Comparison of ENCODE assay signal across 15 cellular contexts in genomic region chr3:146540236-146540635, GRCh38. TPM values are rescaled to one million over a fixed set of nuclear protein-coding genes. Genes with fewer than 3 reads are reported as not detected.
DNase-seq lines count a peak whose midpoint lies in the region; ATAC-seq, FAIRE-seq and TF ChIP-seq lines count a peak whose summit lies in the region.
"Had no signal": no experiment of that assay in that cellular context is flagged by ENCODE, and none has a peak within 500 bp of the region (broad histone marks: within the 10 kb centered on the region; RNA-seq: fewer than 3 reads in every experiment).

No MANE protein-coding gene starts in this region.

- no peaks in the 10 kb centered on the region for H3K9me3 Mint-ChIP-seq in activated naive CD4-positive, alpha-beta T cell treated with anti-CD3 and anti-CD28 coated beads for 36 hours
- H3K9me3 Mint-ChIP-seq in activated naive CD4-positive, alpha-beta T cell treated with anti-CD3 and anti-CD28 coated beads, Interleukin-2, amount 50 U/mL, for 72 hours = no peaks in the 10 kb centered on the region
- H3K9me3 Mint-ChIP-seq in nephron progenitor cell = peaks cover 15% of the 10 kb centered on the region
- H3K9me3 Mint-ChIP-seq: naive B cell had no signal

- H3K27ac ChIP-seq in colonic mucosa (peak overlapping the region; percentile 98), stomach (peak overlapping the region in 3 of 5 donors; percentile 30 to 99 (median 95)), ovary (no peak overlapping the region), kidney (ENCODE audit: low read depth in 2 of 2, low read length in 2 of 2) (no peak overlapping the region)

- WGBS in stomach, 5 donors = 0 to 34% (median 25%) methylated on average over 1 of the region's 1 CpG
- 0 to 10% (median 4%) methylated on average over 1 of the region's 1 CpG for WGBS in ovary, 3 donors

- TF ChIP-seq EP300 in stomach (IDR thresholded peaks at IDR 0.05) = no peak
- no peak for TF ChIP-seq EP300 in ovary (IDR thresholded peaks at IDR 0.05)

- ATAC-seq in activated naive CD4-positive, alpha-beta T cell treated with anti-CD3 and anti-CD28 coated beads, Interleukin-2, amount 50 U/mL, for 72 hours = no peak
- ATAC-seq in HG02759 (IDR thresholded peaks at IDR 0.05; ENCODE audit: unreplicated experiment) = peak; percentile 14

- no peaks in the 10 kb centered on the region for H3K4me1 ChIP-seq in colonic mucosa
- H3K4me1 ChIP-seq in stomach = peaks cover 15 to 85% (median 50%) of the 10 kb centered on the region in 4 donors
- H3K4me1 ChIP-seq in ovary (ENCODE audit: insufficient read depth) = peaks cover 15% of the 10 kb centered on the region
- H3K4me1 ChIP-seq in kidney (ENCODE audit: control insufficient read depth in 1 of 2, insufficient read depth in 1 of 2, low read depth in 1 of 2, low read length in 2 of 2) = peaks cover 8 to 16% of the 10 kb centered on the region in 2 donors

- H3K27me3 ChIP-seq in colonic mucosa (no peaks in the 10 kb centered on the region), stomach (no peaks in the 10 kb centered on the region), ovary (no peaks in the 10 kb centered on the region)

- H3K36me3 ChIP-seq in colonic mucosa (no peaks in the 10 kb centered on the region), stomach (peaks cover 0 to 11% (median 4%) of the 10 kb centered on the region in 4 donors), ovary (no peaks in the 10 kb centered on the region), kidney (ENCODE audit: control insufficient read depth in 1 of 2, insufficient read depth in 2 of 2, low read length in 2 of 2) (no peaks in the 10 kb centered on the region)

- H3K4me3 ChIP-seq in colonic mucosa = no peak overlapping the region
- peak overlapping the region in 2 of 4 donors; percentile 56 to 71 for H3K4me3 ChIP-seq in stomach
- H3K4me3 ChIP-seq in ovary = no peak overlapping the region
- peak overlapping the region in 1 of 2 donors; percentile 20 for H3K4me3 ChIP-seq in kidney (ENCODE audit: low read length in 2 of 2)

- H3K27me3 Mint-ChIP-seq in activated naive CD4-positive, alpha-beta T cell treated with anti-CD3 and anti-CD28 coated beads for 36 hours (ENCODE audit: low read depth) = no peaks in the 10 kb centered on the region
- no peaks in the 10 kb centered on the region for H3K27me3 Mint-ChIP-seq in nephron progenitor cell (ENCODE audit: low read depth, poor library complexity)
- H3K27me3 Mint-ChIP-seq: activated naive CD8-positive, alpha-beta T cell; naive B cell had no signal

- H3K9me3 ChIP-seq in colonic mucosa = no peaks in the 10 kb centered on the region
- H3K9me3 ChIP-seq in stomach = no peaks in the 10 kb centered on the region
- H3K9me3 ChIP-seq in ovary = no peaks in the 10 kb centered on the region
- H3K9me3 ChIP-seq in kidney (ENCODE audit: control insufficient read depth in 1 of 2, low read length in 2 of 2) = no peaks in the 10 kb centered on the region

- DNase-seq in activated naive CD4-positive, alpha-beta T cell treated with anti-CD3 and anti-CD28 coated beads for 36 hours = no peak
- DNase-seq in activated naive CD4-positive, alpha-beta T cell treated with anti-CD3 and anti-CD28 coated beads, Interleukin-2, amount 50 U/mL, for 72 hours (ENCODE audit: low spot score in 2 of 2) = no peak
- DNase-seq in colonic mucosa = no peak
- no peak for DNase-seq in stomach
- DNase-seq in nephron progenitor cell = no peak
- no peak for DNase-seq in ovary
- DNase-seq in kidney = no peak
- DNase-seq: activated CD4-positive, CD25-positive, alpha-beta regulatory T cell treated with anti-CD3 and anti-CD28 coated beads, Interleukin-2, amount 50 U/mL, for 72 hours; cortex of kidney; naive B cell; NCI-H1417; NCI-H526 treated with DMSO at 0.1 percent for 48 hours; SHP77 had no signal

- CTCF ChIA-PET in activated naive CD4-positive, alpha-beta T cell treated with anti-CD3 and anti-CD28 coated beads for 36 hours (lab: Charles Lee) = interaction anchor here (1.0 kb wide), 1 partner anchor 9 kb away, joined by 3 read pairs; no protein-coding TSS in a partner anchor

- peak overlapping the region; percentile 9 for H3K4me3 Mint-ChIP-seq in activated naive CD4-positive, alpha-beta T cell treated with anti-CD3 and anti-CD28 coated beads for 36 hours
- H3K4me3 Mint-ChIP-seq in nephron progenitor cell = no peak overlapping the region

- intact Hi-C loops in activated naive CD4-positive, alpha-beta T cell treated with anti-CD3 and anti-CD28 coated beads for 36 hours (cut with micrococcal nuclease) = loop anchor here (5.0 kb wide), 1 partner anchor 378 kb away; the partner anchor contains the start of gene PLOD2
- intact Hi-C loops in colonic mucosa (cut with DNase I) = no loop called here
- intact Hi-C loops in stomach (cut with DNase I; ENCODE audit: low total_unique reads) = no loop called here
- intact Hi-C loops in ovary (cut with DNase I) = loop anchor here in 1 of 4 donors (10.0 kb wide), 1 partner anchor 285 kb away; the partner anchor contains the start of gene PLSCR4
- intact Hi-C loops in kidney (cut with DNase I) = no loop called here

- H3K27ac Mint-ChIP-seq in activated naive CD4-positive, alpha-beta T cell treated with anti-CD3 and anti-CD28 coated beads for 36 hours = no peak overlapping the region
- H3K27ac Mint-ChIP-seq in activated naive CD4-positive, alpha-beta T cell treated with anti-CD3 and anti-CD28 coated beads, Interleukin-2, amount 50 U/mL, for 72 hours = no peak overlapping the region
- H3K27ac Mint-ChIP-seq in nephron progenitor cell = no peak overlapping the region
- H3K27ac Mint-ChIP-seq: activated naive CD8-positive, alpha-beta T cell had no signal

- H3K9ac ChIP-seq in colonic mucosa (ENCODE audit: low read depth in 2 of 2, low read length in 2 of 2) (no peak overlapping the region), kidney (ENCODE audit: low read length in 2 of 2) (no peak overlapping the region)

- peaks cover 41% of the 10 kb centered on the region for H3K36me3 Mint-ChIP-seq in activated naive CD4-positive, alpha-beta T cell treated with anti-CD3 and anti-CD28 coated beads for 36 hours (ENCODE audit: low read depth)
- peaks cover 20 to 53% of the 10 kb centered on the region in 2 donors for H3K36me3 Mint-ChIP-seq in activated naive CD4-positive, alpha-beta T cell treated with anti-CD3 and anti-CD28 coated beads, Interleukin-2, amount 50 U/mL, for 72 hours
- peaks cover 57% of the 10 kb centered on the region for H3K36me3 Mint-ChIP-seq in nephron progenitor cell (ENCODE audit: low read depth)

- peaks cover 40% of the 10 kb centered on the region for H3K4me1 Mint-ChIP-seq in activated naive CD4-positive, alpha-beta T cell treated with anti-CD3 and anti-CD28 coated beads for 36 hours (ENCODE audit: low read depth)
- H3K4me1 Mint-ChIP-seq in nephron progenitor cell = peaks cover 22% of the 10 kb centered on the region

- no peak for FAIRE-seq in kidney (lab: Jason Lieb, UNC)

- TF ChIP-seq POLR2A in stomach (IDR thresholded peaks at IDR 0.05) = no peak
- TF ChIP-seq POLR2A in ovary (IDR thresholded peaks at IDR 0.05) = no peak

- no peak for TF ChIP-seq CTCF in colonic mucosa (IDR thresholded peaks at IDR 0.05)
- TF ChIP-seq CTCF in stomach (IDR thresholded peaks at IDR 0.05) = no peak
- TF ChIP-seq CTCF in nephron progenitor cell (IDR thresholded peaks at IDR 0.05) = no peak
- TF ChIP-seq CTCF in ovary (IDR thresholded peaks at IDR 0.05) = no peak
- no peak for TF ChIP-seq CTCF in kidney (IDR thresholded peaks at IDR 0.05; ENCODE audit: borderline replicate concordance, extremely low read depth, insufficient read depth)

RNA-seq across cellular contexts. Expression of gene PLSCR1, which starts 4.2 kb away (rescaled TPM):
- total RNA-seq in activated naive CD4-positive, alpha-beta T cell treated with anti-CD3 and anti-CD28 coated beads for 36 hours = 10 to 100 TPM; 60.1 to 64.3 TPM
- total RNA-seq in activated naive CD4-positive, alpha-beta T cell treated with anti-CD3 and anti-CD28 coated beads, Interleukin-2, amount 50 U/mL, for 72 hours = 100 to 1,000 TPM in 1 of 2 donors, 10 to 100 TPM in 1; 41.0 to 103 TPM
- total RNA-seq in colonic mucosa (100 to 1,000 TPM in 1 of 2 donors, 10 to 100 TPM in 1; 99.0 to 180 TPM), stomach (100 to 1,000 TPM in 2 of 5 donors, 10 to 100 TPM in 3; 18.7 to 506 (median 90.3) TPM), ovary (100 to 1,000 TPM in 5 of 7 donors, 10 to 100 TPM in 2; 74.4 to 156 (median 117) TPM), kidney (266 TPM)
- polyA plus RNA-seq in stomach (10 to 100 TPM; 31.5 to 66.4 (median 48.4) TPM), ovary (10 to 100 TPM; 56.6 to 63.9 TPM), kidney (ENCODE audit: insufficient read depth, low read depth, low replicate concordance) (53.5 TPM)

Comparison
In these comparisons a context has a peak if more than half of its experiments do, and no peak if none do; other contexts are left out.
1. H3K27ac ChIP-seq: peak in colonic mucosa (single experiment) and stomach (3 of 5); none in ovary (0 of 2) and kidney (0 of 2).